8 cellular contexts compared by ENCODE assay signal in genomic region chr4:780730-781492, GRCh38. TPM values are rescaled to one million over a fixed set of nuclear protein-coding genes. Genes with fewer than 3 reads are reported as not detected.
A peak's percentile ranks its signal among the peaks of the same experiment; 100 is the strongest.
DNase-seq lines count a peak whose midpoint lies in the region; ATAC-seq and TF ChIP-seq lines count a peak whose summit lies in the region.

No MANE protein-coding gene starts in this region.

- H3K27me3 ChIP-seq in esophagus squamous epithelium (peaks cover 0 to 15% (median 5%) of the 10 kb centered on the region in 4 donors), trophoblast cell (ENCODE audit: insufficient read depth, low read length) (peaks cover 14% of the 10 kb centered on the region)

- WGBS in esophagus squamous epithelium, 2 donors: 4 to 5% methylated on average over 13 to 20 of the region's 38 CpGs
- no CpG with 5 or more reads among the region's 38 CpGs for WGBS in trophoblast cell (ENCODE audit: extremely low coverage, insufficient coverage, insufficient read length)

- H3K79me2 ChIP-seq in trophoblast cell (ENCODE audit: control insufficient read depth, insufficient read depth, low read length, poor library complexity): peaks cover 17% of the 10 kb centered on the region

- peak overlapping the region; percentile 99 for H4K91ac ChIP-seq in trophoblast cell (ENCODE audit: low read depth, low read length)

- H4K12ac ChIP-seq in trophoblast cell (ENCODE audit: low read depth, low read length): peak overlapping the region; percentile 92

- peak overlapping the region; percentile 88 for H3K4me3 Mint-ChIP-seq in activated T-cell treated with anti-CD3 and anti-CD28 coated beads, Interleukin-2, amount 50 U/mL, for 4 hours

- TF ChIP-seq CTCF in esophagus squamous epithelium (IDR thresholded peaks at IDR 0.05): no peak

- peaks cover 0 to 38% (median 0%) of the 10 kb centered on the region in 3 donors for H3K36me3 ChIP-seq in esophagus squamous epithelium
- H3K36me3 ChIP-seq in trophoblast cell (ENCODE audit: control insufficient read depth in 1 of 2, insufficient read depth in 2 of 2, low read length in 2 of 2): peaks cover 21% of the 10 kb centered on the region in 2 experiments

- H4K8ac ChIP-seq in trophoblast cell (ENCODE audit: low read depth, low read length): peak overlapping the region; percentile 97

- no peak overlapping the region for H2BK12ac ChIP-seq in trophoblast cell (ENCODE audit: low read length)

- H2BK5ac ChIP-seq in trophoblast cell (ENCODE audit: low read depth, low read length, poor library complexity): peak overlapping the region; percentile 95

- H3K4me1 ChIP-seq in esophagus squamous epithelium: peaks cover 36 to 80% (median 40%) of the 10 kb centered on the region in 3 donors
- peaks cover 16 to 18% of the 10 kb centered on the region in 2 experiments for H3K4me1 ChIP-seq in trophoblast cell (ENCODE audit: control insufficient read depth in 1 of 2, insufficient read depth in 2 of 2, low read length in 2 of 2)

- peak overlapping the region; percentile 77 for H2AFZ ChIP-seq in trophoblast cell (ENCODE audit: insufficient read depth, low read length, poor library complexity)

- TF ChIP-seq POLR2A in esophagus squamous epithelium (IDR thresholded peaks at IDR 0.05): no peak

- H2BK120ac ChIP-seq in trophoblast cell (ENCODE audit: insufficient read depth, low read length, poor library complexity): peak overlapping the region; percentile 95

- peaks cover 20% of the 10 kb centered on the region for H3K36me3 Mint-ChIP-seq in activated T-cell treated with anti-CD3 and anti-CD28 coated beads, Interleukin-2, amount 50 U/mL, for 4 hours (ENCODE audit: insufficient read depth)

- H3K27me3 Mint-ChIP-seq in activated T-cell treated with anti-CD3 and anti-CD28 coated beads, Interleukin-2, amount 50 U/mL, for 4 hours (ENCODE audit: low read depth): peaks cover 16% of the 10 kb centered on the region

- intact Hi-C loops in esophagus squamous epithelium (cut with DNase I): no loop called here

- H3K9me3 Mint-ChIP-seq in activated T-cell treated with anti-CD3 and anti-CD28 coated beads, Interleukin-2, amount 50 U/mL, for 4 hours: no peaks in the 10 kb centered on the region

- peaks cover 23% of the 10 kb centered on the region for H3K79me1 ChIP-seq in trophoblast cell (ENCODE audit: low read length)

- peak overlapping the region; percentile 97 for H2AK5ac ChIP-seq in trophoblast cell (ENCODE audit: low read length)

- H3K4ac ChIP-seq in trophoblast cell (ENCODE audit: low read depth, low read length): peak overlapping the region; percentile 99

- peak overlapping the region; percentile 77 to 100 (median 99) for H3K4me3 ChIP-seq in esophagus squamous epithelium
- peak overlapping the region; percentile 99 for H3K4me3 ChIP-seq in trophoblast cell (ENCODE audit: low read depth, low read length)

- DNase-seq in activated T-cell treated with anti-CD3 and anti-CD28 coated beads, Interleukin-2, amount 50 U/mL, for 4 hours: no peak
- DNase-seq in activated T-cell treated with anti-CD3 and anti-CD28 coated beads, Interleukin-2, amount 50 U/mL, for 48 hours: no peak
- DNase-seq in RPMI7951 (ENCODE audit: low read depth): peak; percentile 52
- DNase-seq in esophagus squamous epithelium (lab: John Stamatoyannopoulos, UW): no peak
- no peak for DNase-seq in trophoblast cell
- no peak for DNase-seq in A172 (ENCODE audit: low spot score)

- H3K18ac ChIP-seq in trophoblast cell (ENCODE audit: low read length): peak overlapping the region; percentile 99

- H3K23ac ChIP-seq in trophoblast cell (ENCODE audit: low read length): no peak overlapping the region

- H3K27ac ChIP-seq in esophagus squamous epithelium: peak overlapping the region; percentile 90 to 98 (median 95)
- H3K27ac ChIP-seq in trophoblast cell (ENCODE audit: low read depth, low read length): peak overlapping the region; percentile 98

- peak overlapping the region; percentile 68 for H3K4me2 ChIP-seq in trophoblast cell (ENCODE audit: low read length)

- ATAC-seq in activated T-cell treated with anti-CD3 and anti-CD28 coated beads, Interleukin-2, amount 50 U/mL, for 4 hours: peak in 1 of 2 donors; percentile 2
- ATAC-seq in GM18519 (IDR thresholded peaks at IDR 0.05; ENCODE audit: low FRiP score, unreplicated experiment): no peak
- ATAC-seq in GM18858 (IDR thresholded peaks at IDR 0.05; ENCODE audit: unreplicated experiment): no peak

- H3K14ac ChIP-seq in trophoblast cell (ENCODE audit: low read length): peak overlapping the region; percentile 97

- H3K9ac ChIP-seq in trophoblast cell (ENCODE audit: low read length): peak overlapping the region; percentile 99

- no peaks in the 10 kb centered on the region for H3K9me3 ChIP-seq in esophagus squamous epithelium
- H3K9me3 ChIP-seq in trophoblast cell (ENCODE audit: insufficient read depth, low read depth, low read length): peaks cover 2% of the 10 kb centered on the region

- H3K4me1 Mint-ChIP-seq in activated T-cell treated with anti-CD3 and anti-CD28 coated beads, Interleukin-2, amount 50 U/mL, for 4 hours (ENCODE audit: low read depth): peaks cover 51% of the 10 kb centered on the region

RNA-seq across cellular contexts. Expression of gene CPLX1, which starts 45.0 kb away (rescaled TPM):
- total RNA-seq in activated T-cell treated with anti-CD3 and anti-CD28 coated beads, Interleukin-2, amount 50 U/mL, for 4 hours: 1 to 10 TPM in 1 of 3 donors, under 1 TPM in 2; 0.50 to 1.0 (median 0.58) TPM
- not detected in 2 replicates for total RNA-seq in RPMI7951 (2014; rRNA removed; shearing (Covaris generic))
- under 1 TPM in 2 of 4 donors, not detected in 2; 0.44 to 0.57 TPM for total RNA-seq in esophagus squamous epithelium
- polyA plus RNA-seq in trophoblast cell (2013): 0.67 and 0.78 TPM in 2 replicates
- 0.19 and 0.64 TPM in 2 replicates for total RNA-seq in A172 (2014; rRNA removed; shearing (Covaris generic))
